Comparison of ENCODE assay signal across 1 cellular context in genomic region chr12:49740930-49741881, GRCh38.
TF ChIP-seq lines count a peak whose summit lies in the region.

TSS of gene TMBIM6 (plus strand) at chr12:49741557. CDS start at chr12:49752494, 10,937 bp downstream.

TF ChIP-seq in K562, 482 proteins besides CTCF, POLR2A, EP300 and RAD21 (continued from another document and continues in another):
- TF ChIP-seq MGA (IDR thresholded peaks at IDR 0.05) (no peak; the same call in 1 of the 2 replicates), NFYB (IDR thresholded peaks at IDR 0.05; ENCODE audit: extremely low read depth, insufficient read length) (peak; percentile 49), U2AF1 (optimal IDR thresholded peaks at IDR 0.05; ENCODE audit: low read depth, low read length) (no peak), NONO (IDR thresholded peaks at IDR 0.05; ENCODE audit: low read depth in 2 of 2, low read length in 1 of 2) (no peak), HDGF (IDR thresholded peaks at IDR 0.05) (no peak), KLF13 (tag; IDR thresholded peaks at IDR 0.05; ENCODE audit: borderline replicate concordance, low read depth) (no peak; the same call in 1 of the 2 replicates), TSC22D4 (tag; IDR thresholded peaks at IDR 0.05) (no peak), STAT6 (CRISPR knock-in tag; IDR thresholded peaks at IDR 0.05) (no peak; the same call in 1 of the 2 replicates), ZNF57 (CRISPR knock-in tag; IDR thresholded peaks at IDR 0.05) (no peak), MTF1 (CRISPR knock-in tag; IDR thresholded peaks at IDR 0.05; ENCODE audit: borderline replicate concordance) (no peak), ZFP36 (IDR thresholded peaks at IDR 0.05; ENCODE audit: low read depth, low read length, partially characterized antibody) (peak; percentile 26), POLR2AphosphoS5 (IDR thresholded peaks at IDR 0.05; ENCODE audit: control insufficient read depth, insufficient read depth, low read depth, low read length) (peak; percentile 98), CXXC5 (CRISPR knock-in tag; IDR thresholded peaks at IDR 0.05) (peak; percentile 76), CCAR2 (IDR thresholded peaks at IDR 0.05; ENCODE audit: low read depth, low read length) (no peak), DDX20 (tag; IDR thresholded peaks at IDR 0.05; ENCODE audit: low read depth) (no peak), KDM5B (IDR thresholded peaks at IDR 0.05; ENCODE audit: insufficient replicate concordance, low read depth, low read length) (peak; percentile 94), MTA2 (IDR thresholded peaks at IDR 0.05; ENCODE audit: low read depth) (no peak), ZNF133 (CRISPR knock-in tag; IDR thresholded peaks at IDR 0.05) (no peak), RBFOX2 (IDR thresholded peaks at IDR 0.05; ENCODE audit: low read depth, low read length) (peak; percentile 97), IRF2 (CRISPR knock-in tag; IDR thresholded peaks at IDR 0.05) (no peak), ZNF239 (CRISPR knock-in tag; IDR thresholded peaks at IDR 0.05) (no peak), ZNF174 (CRISPR knock-in tag; IDR thresholded peaks at IDR 0.05) (no peak), BRCA1 (IDR thresholded peaks at IDR 0.05) (no peak), BRCA1 (CRISPR knock-in tag; IDR thresholded peaks at IDR 0.05) (no peak), NR2C2 (CRISPR knock-in tag; IDR thresholded peaks at IDR 0.05) (peak; percentile 7; the same call in 1 of the 2 replicates), NR2C2 (tag; IDR thresholded peaks at IDR 0.05) (peak; percentile 94), TCF7 (IDR thresholded peaks at IDR 0.05; ENCODE audit: borderline replicate concordance) (0 out of 2 replicates have a peak, but pooled peaks have one; percentile 25), RB1 (IDR thresholded peaks at IDR 0.05; ENCODE audit: low read depth) (peak; percentile 28), JUNB (CRISPR knock-in tag; conservative IDR thresholded peaks at IDR 0.05) (no peak), RBM39 (optimal IDR thresholded peaks at IDR 0.05; ENCODE audit: low read depth, low read length) (no peak), TGIF2 (CRISPR knock-in tag; IDR thresholded peaks at IDR 0.05) (no peak), CHD4 (IDR thresholded peaks at IDR 0.05; ENCODE audit: insufficient read depth, insufficient replicate concordance, low read depth, low read length, poor library complexity, severe bottlenecking) (no peak)
- TF ChIP-seq, protein P1, sequence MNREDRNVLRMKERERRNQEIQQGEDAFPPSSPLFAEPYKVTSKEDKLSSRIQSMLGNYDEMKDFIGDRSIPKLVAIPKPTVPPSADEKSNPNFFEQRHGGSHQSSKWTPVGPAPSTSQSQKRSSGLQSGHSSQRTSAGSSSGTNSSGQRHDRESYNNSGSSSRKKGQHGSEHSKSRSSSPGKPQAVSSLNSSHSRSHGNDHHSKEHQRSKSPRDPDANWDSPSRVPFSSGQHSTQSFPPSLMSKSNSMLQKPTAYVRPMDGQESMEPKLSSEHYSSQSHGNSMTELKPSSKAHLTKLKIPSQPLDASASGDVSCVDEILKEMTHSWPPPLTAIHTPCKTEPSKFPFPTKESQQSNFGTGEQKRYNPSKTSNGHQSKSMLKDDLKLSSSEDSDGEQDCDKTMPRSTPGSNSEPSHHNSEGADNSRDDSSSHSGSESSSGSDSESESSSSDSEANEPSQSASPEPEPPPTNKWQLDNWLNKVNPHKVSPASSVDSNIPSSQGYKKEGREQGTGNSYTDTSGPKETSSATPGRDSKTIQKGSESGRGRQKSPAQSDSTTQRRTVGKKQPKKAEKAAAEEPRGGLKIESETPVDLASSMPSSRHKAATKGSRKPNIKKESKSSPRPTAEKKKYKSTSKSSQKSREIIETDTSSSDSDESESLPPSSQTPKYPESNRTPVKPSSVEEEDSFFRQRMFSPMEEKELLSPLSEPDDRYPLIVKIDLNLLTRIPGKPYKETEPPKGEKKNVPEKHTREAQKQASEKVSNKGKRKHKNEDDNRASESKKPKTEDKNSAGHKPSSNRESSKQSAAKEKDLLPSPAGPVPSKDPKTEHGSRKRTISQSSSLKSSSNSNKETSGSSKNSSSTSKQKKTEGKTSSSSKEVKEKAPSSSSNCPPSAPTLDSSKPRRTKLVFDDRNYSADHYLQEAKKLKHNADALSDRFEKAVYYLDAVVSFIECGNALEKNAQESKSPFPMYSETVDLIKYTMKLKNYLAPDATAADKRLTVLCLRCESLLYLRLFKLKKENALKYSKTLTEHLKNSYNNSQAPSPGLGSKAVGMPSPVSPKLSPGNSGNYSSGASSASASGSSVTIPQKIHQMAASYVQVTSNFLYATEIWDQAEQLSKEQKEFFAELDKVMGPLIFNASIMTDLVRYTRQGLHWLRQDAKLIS (CRISPR knock-in tag; IDR thresholded peaks at IDR 0.05), result no peak; the same call in none of the 2 replicates
- TF ChIP-seq, protein P2, sequence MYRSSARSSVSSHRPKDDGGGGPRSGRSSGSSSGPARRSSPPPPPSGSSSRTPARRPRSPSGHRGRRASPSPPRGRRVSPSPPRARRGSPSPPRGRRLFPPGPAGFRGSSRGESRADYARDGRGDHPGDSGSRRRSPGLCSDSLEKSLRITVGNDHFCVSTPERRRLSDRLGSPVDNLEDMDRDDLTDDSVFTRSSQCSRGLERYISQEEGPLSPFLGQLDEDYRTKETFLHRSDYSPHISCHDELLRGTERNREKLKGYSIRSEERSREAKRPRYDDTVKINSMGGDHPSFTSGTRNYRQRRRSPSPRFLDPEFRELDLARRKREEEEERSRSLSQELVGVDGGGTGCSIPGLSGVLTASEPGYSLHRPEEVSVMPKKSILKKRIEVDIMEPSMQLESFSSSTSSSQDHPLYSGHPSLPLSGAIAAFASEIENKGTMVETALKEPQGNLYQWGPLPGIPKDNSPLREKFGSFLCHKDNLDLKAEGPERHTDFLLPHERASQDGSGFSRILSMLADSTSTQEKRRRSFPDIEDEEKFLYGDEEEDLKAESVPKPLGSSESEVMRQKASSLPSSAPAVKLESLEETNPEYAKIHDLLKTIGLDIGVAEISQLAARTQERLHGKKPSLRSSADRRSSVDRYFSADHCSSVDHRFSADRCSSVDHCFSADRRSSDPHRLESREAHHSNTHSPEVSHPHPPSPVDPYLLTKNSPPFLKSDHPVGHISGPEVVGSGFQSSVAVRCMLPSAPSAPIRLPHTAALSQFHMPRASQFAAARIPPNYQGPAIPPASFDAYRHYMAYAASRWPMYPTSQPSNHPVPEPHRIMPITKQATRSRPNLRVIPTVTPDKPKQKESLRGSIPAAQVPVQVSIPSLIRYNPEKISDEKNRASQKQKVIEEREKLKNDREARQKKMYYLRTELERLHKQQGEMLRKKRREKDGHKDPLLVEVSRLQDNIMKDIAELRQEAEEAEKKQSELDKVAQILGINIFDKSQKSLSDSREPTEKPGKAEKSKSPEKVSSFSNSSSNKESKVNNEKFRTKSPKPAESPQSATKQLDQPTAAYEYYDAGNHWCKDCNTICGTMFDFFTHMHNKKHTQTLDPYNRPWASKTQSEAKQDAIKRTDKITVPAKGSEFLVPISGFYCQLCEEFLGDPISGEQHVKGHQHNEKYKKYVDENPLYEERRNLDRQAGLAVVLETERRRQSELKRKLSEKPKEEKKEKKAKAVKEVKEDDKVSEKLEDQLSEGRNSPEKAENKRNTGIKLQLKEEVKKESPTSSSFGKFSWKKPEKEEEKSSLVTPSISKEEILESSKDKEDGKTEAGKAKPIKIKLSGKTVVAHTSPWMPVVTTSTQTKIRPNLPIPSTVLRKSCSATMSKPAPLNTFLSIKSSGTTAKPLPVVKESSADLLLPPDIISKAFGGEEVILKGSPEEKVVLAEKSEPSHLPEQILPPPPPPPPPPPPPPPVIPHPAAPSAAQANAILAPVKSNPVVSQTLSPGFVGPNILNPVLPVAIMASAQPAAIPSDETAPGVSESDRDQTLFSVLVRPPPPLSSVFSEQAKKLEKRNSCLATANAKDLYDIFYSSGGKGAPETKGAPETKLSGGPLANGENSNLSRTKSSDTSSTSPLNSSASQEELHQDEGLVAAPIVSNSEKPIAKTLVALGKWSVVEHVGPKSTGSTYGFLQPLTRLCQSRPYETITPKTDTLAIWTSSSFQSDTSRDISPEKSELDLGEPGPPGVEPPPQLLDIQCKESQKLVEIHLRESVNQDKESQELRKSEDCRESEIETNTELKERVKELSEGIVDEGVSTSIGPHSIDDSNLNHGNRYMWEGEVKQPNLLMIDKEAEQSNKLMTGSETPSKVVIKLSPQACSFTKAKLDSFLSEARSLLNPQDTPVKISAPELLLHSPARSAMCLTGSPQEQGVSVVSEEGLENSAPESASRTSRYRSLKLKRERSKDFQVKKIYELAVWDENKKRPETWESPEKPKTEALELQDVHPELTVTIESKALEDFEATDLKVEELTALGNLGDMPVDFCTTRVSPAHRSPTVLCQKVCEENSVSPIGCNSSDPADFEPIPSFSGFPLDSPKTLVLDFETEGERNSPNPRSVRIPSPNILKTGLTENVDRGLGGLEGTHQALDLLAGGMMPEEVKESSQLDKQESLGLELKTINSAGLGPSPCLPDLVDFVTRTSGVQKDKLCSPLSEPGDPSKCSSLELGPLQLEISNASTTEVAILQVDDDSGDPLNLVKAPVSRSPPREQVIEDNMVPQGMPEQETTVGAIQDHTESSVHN (IDR thresholded peaks at IDR 0.05; ENCODE audit: borderline replicate concordance in 1 of 2, low read depth in 1 of 2), result no peak
